Comparison of ENCODE assay signal across 21 cellular contexts in the genomic region with DNA sequence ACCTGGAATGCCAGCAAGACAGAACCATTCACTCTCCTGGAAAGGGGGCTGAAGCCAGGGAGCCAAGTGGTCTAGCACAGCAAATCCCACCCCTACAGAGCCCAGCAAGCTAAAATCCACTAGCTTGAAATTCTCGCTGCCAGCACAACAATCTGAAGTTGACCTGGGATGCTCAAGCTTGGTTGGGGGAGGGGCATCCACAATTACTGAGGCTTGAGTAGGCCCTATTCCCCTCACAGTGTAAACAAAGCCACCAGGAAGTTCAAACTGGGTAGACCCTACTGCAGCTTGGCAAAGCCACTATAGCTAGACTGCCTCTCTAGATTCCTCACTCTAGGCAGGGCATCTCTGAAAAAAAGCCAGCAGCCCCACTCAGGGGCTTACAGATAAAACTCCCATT.
"Had no signal": no experiment of that assay in that cellular context is flagged by ENCODE, and none has a peak within 500 bp of the region (broad histone marks: within the 10 kb centered on the region; RNA-seq: fewer than 3 reads in every experiment).

No MANE protein-coding gene starts in this region.

- H3K4me3 Mint-ChIP-seq: activated CD4-positive, alpha-beta memory T cell treated with anti-CD3 and anti-CD28 coated beads for 36 hours; activated CD4-positive, alpha-beta T cell treated with anti-CD3 and anti-CD28 coated beads for 36 hours; activated naive CD8-positive, alpha-beta T cell treated with anti-CD3 and anti-CD28 coated beads for 36 hours; effector memory CD8-positive, alpha-beta T cell; nephron progenitor cell; stimulated activated naive B cell treated with anti-CD40 and anti-IgM and Interleukin-4, amounts not matched to agents 10 μg/mL and 1 μg/mL and 100 μg/mL, for 72 hours had no signal

- H3K4me1 Mint-ChIP-seq: nephron progenitor cell had no signal

- H3K36me3 ChIP-seq: thoracic aorta, upper lobe of left lung had no signal

- H3K4me3 ChIP-seq: lung, spleen, thoracic aorta, upper lobe of left lung had no signal

- H3K27me3 Mint-ChIP-seq: activated CD4-positive, alpha-beta memory T cell treated with anti-CD3 and anti-CD28 coated beads for 36 hours; activated CD4-positive, alpha-beta T cell treated with anti-CD3 and anti-CD28 coated beads for 36 hours; activated naive CD8-positive, alpha-beta T cell treated with anti-CD3 and anti-CD28 coated beads for 36 hours; effector memory CD8-positive, alpha-beta T cell; stimulated activated naive B cell treated with anti-CD40 and anti-IgM and Interleukin-4, amounts not matched to agents 10 μg/mL and 1 μg/mL and 100 μg/mL, for 72 hours had no signal

- H3K9me3 ChIP-seq: thoracic aorta, upper lobe of left lung had no signal

- H3K27ac Mint-ChIP-seq: activated CD4-positive, alpha-beta memory T cell treated with anti-CD3 and anti-CD28 coated beads for 36 hours; activated naive CD8-positive, alpha-beta T cell treated with anti-CD3 and anti-CD28 coated beads for 36 hours; nephron progenitor cell; stimulated activated naive B cell treated with anti-CD40 and anti-IgM and Interleukin-4, amounts not matched to agents 10 μg/mL and 1 μg/mL and 100 μg/mL, for 72 hours had no signal

- ATAC-seq: activated CD4-positive, alpha-beta T cell treated with anti-CD3 and anti-CD28 coated beads for 36 hours; effector memory CD8-positive, alpha-beta T cell; left lobe of liver; stimulated activated naive B cell treated with anti-CD40 and anti-IgM and Interleukin-4, amounts not matched to agents 10 μg/mL and 1 μg/mL and 100 μg/mL, for 72 hours had no signal

- H3K27ac ChIP-seq: spleen, thoracic aorta, upper lobe of left lung had no signal

- H3K9me3 Mint-ChIP-seq: effector memory CD8-positive, alpha-beta T cell had no signal

- DNase-seq: activated CD4-positive, alpha-beta memory T cell treated with anti-CD3 and anti-CD28 coated beads for 36 hours; activated CD4-positive, alpha-beta T cell treated with anti-CD3 and anti-CD28 coated beads for 36 hours; activated naive CD4-positive, alpha-beta T cell; activated naive CD8-positive, alpha-beta T cell treated with anti-CD3 and anti-CD28 coated beads for 36 hours; activated T-cell treated with anti-CD3 and anti-CD28 coated beads for 4 hours; amniotic stem cell; dermis blood vessel endothelial cell; effector memory CD8-positive, alpha-beta T cell; glutamatergic neuron; hippocampal formation; kidney; midbrain; nephron progenitor cell; occipital lobe; posterior cingulate gyrus; spleen; stimulated activated naive B cell treated with anti-CD40 and anti-IgM and Interleukin-4, amounts not matched to agents 10 μg/mL and 1 μg/mL and 100 μg/mL, for 72 hours; upper lobe of left lung had no signal

- H3K27me3 ChIP-seq: spleen, upper lobe of left lung had no signal
